17 cellular contexts compared by ENCODE assay signal in genomic region chr2:241209271-241209670, GRCh38. TPM values are rescaled to one million over a fixed set of nuclear protein-coding genes. Genes with fewer than 3 reads are reported as not detected.
DNase-seq lines count a peak whose midpoint lies in the region; ATAC-seq, FAIRE-seq and TF ChIP-seq lines count a peak whose summit lies in the region.
"Had no signal": no experiment of that assay in that cellular context is flagged by ENCODE, and none has a peak within 500 bp of the region (broad histone marks: within the 10 kb centered on the region; RNA-seq: fewer than 3 reads in every experiment).

No MANE protein-coding gene starts in this region.

- peak overlapping the region; percentile 43 for H3K23ac ChIP-seq in neuronal stem cell (ENCODE audit: low read depth, low read length, poor library complexity)

- H2BK5ac ChIP-seq in neuronal stem cell (ENCODE audit: low read length), result no peak overlapping the region

- H2AFZ ChIP-seq in neuronal stem cell (ENCODE audit: low read length), result no peak overlapping the region
- H2AFZ ChIP-seq: GM23248 had no signal

- H3K4ac ChIP-seq in neuronal stem cell (ENCODE audit: low read length), result no peak overlapping the region

- H2AK5ac ChIP-seq in neuronal stem cell (ENCODE audit: low read depth, low read length), result peak overlapping the region; percentile 95

- peak overlapping the region; percentile 99 for H2BK15ac ChIP-seq in neuronal stem cell (ENCODE audit: low read length)

- peak; percentile 7 for ATAC-seq in stimulated activated naive CD8-positive, alpha-beta T cell treated with anti-CD3 and anti-CD28 coated beads, Interleukin-15, amount 100 ng/mL, for 72 hours
- ATAC-seq in stimulated activated naive CD8-positive, alpha-beta T cell treated with anti-CD3 and anti-CD28 coated beads, Interleukin-15, Interleukin-2, amounts not matched to agents 100 U/mL and 50 U/mL, for 24 hours, result no peak
- no peak for ATAC-seq in activated T-cell treated with anti-CD3 and anti-CD28 coated beads, Interleukin-2, amount 50 U/mL, for 4 hours
- ATAC-seq: CD8-positive, alpha-beta T cell had no signal

- no peaks in the 10 kb centered on the region for H3K9me3 Mint-ChIP-seq in stimulated activated naive CD8-positive, alpha-beta T cell treated with anti-CD3 and anti-CD28 coated beads, Interleukin-15, amount 100 ng/mL, for 72 hours
- no peaks in the 10 kb centered on the region for H3K9me3 Mint-ChIP-seq in activated T-cell treated with anti-CD3 and anti-CD28 coated beads, Interleukin-2, amount 50 U/mL, for 4 hours
- H3K9me3 Mint-ChIP-seq: CD8-positive, alpha-beta T cell had no signal

- peak overlapping the region; percentile 82 for H4K8ac ChIP-seq in neuronal stem cell (ENCODE audit: low read depth, low read length)

- peak; percentile 44 for DNase-seq in NCI-H82 (lab: John Stamatoyannopoulos, UW)
- DNase-seq in NCI-H82 treated with DMSO at 0.1 percent for 48 hours (lab: John Stamatoyannopoulos, UW; ENCODE audit: unreplicated experiment), result no peak
- DNase-seq in stimulated activated naive CD8-positive, alpha-beta T cell treated with anti-CD3 and anti-CD28 coated beads, Interleukin-15, amount 100 ng/mL, for 72 hours, result no peak
- DNase-seq in stimulated activated naive CD8-positive, alpha-beta T cell treated with anti-CD3 and anti-CD28 coated beads, Interleukin-15, Interleukin-2, amounts not matched to agents 100 U/mL and 50 U/mL, for 24 hours, result no peak
- DNase-seq in neuronal stem cell (ENCODE audit: low spot score), result no peak
- no peak for DNase-seq in GM12891 (ENCODE audit: insufficient read length, low spot score)
- no peak for DNase-seq in activated T-cell treated with anti-CD3 and anti-CD28 coated beads, Interleukin-2, amount 50 U/mL, for 4 hours
- DNase-seq: CD8-positive, alpha-beta T cell; COR-L47; DMS 273 treated with DMSO at 0.1 percent for 48 hours; DMS79; GDM1; GM23248 had no signal

- no peak overlapping the region for H3K9ac ChIP-seq in neuronal stem cell (ENCODE audit: low read depth, low read length, poor library complexity)
- H3K9ac ChIP-seq: BLaER1 treated with 17β-estradiol and CSF1 and Interleukin-3, amounts not matched to agents 10 nM and 100 nM; GM23248 had no signal

- H4K91ac ChIP-seq in neuronal stem cell (ENCODE audit: low read depth, low read length, poor library complexity), result no peak overlapping the region

- H3K27me3 Mint-ChIP-seq in stimulated activated naive CD8-positive, alpha-beta T cell treated with anti-CD3 and anti-CD28 coated beads, Interleukin-15, amount 100 ng/mL, for 72 hours, result no peaks in the 10 kb centered on the region
- no peaks in the 10 kb centered on the region for H3K27me3 Mint-ChIP-seq in activated T-cell treated with anti-CD3 and anti-CD28 coated beads, Interleukin-2, amount 50 U/mL, for 4 hours (ENCODE audit: low read depth)
- H3K27me3 Mint-ChIP-seq: B cell had no signal

- no peak overlapping the region for H3K27ac ChIP-seq in neuronal stem cell (replicated peaks; ENCODE audit: low read length)
- H3K27ac ChIP-seq: BLaER1 treated with 17β-estradiol and CSF1 and Interleukin-3, amounts not matched to agents 10 nM and 100 nM; GM23248 had no signal

- no peak overlapping the region for H2BK120ac ChIP-seq in neuronal stem cell (ENCODE audit: low read depth, low read length)

- no peak overlapping the region for H2BK12ac ChIP-seq in neuronal stem cell (ENCODE audit: low read length)

- H3K4me1 Mint-ChIP-seq in stimulated activated naive CD8-positive, alpha-beta T cell treated with anti-CD3 and anti-CD28 coated beads, Interleukin-15, amount 100 ng/mL, for 72 hours, result no peaks in the 10 kb centered on the region
- no peaks in the 10 kb centered on the region for H3K4me1 Mint-ChIP-seq in activated T-cell treated with anti-CD3 and anti-CD28 coated beads, Interleukin-2, amount 50 U/mL, for 4 hours (ENCODE audit: low read depth)
- H3K4me1 Mint-ChIP-seq: B cell had no signal

- peak overlapping the region; percentile 21 for H3K14ac ChIP-seq in neuronal stem cell (ENCODE audit: low read length)

- no CpG with 5 or more reads among the region's 33 CpGs for WGBS in neuronal stem cell (ENCODE audit: extremely low coverage in 2 of 2, insufficient read length in 2 of 2, insufficient replicate concordance in 1 of 2), 2 donors

- H3K27ac Mint-ChIP-seq in stimulated activated naive CD8-positive, alpha-beta T cell treated with anti-CD3 and anti-CD28 coated beads, Interleukin-15, amount 100 ng/mL, for 72 hours, result no peak overlapping the region
- H3K27ac Mint-ChIP-seq: B cell; CD8-positive, alpha-beta T cell had no signal

- no peak overlapping the region for H3K4me3 Mint-ChIP-seq in stimulated activated naive CD8-positive, alpha-beta T cell treated with anti-CD3 and anti-CD28 coated beads, Interleukin-15, amount 100 ng/mL, for 72 hours
- no peak overlapping the region for H3K4me3 Mint-ChIP-seq in activated T-cell treated with anti-CD3 and anti-CD28 coated beads, Interleukin-2, amount 50 U/mL, for 4 hours
- H3K4me3 Mint-ChIP-seq: B cell; CD8-positive, alpha-beta T cell had no signal

- H3K18ac ChIP-seq in neuronal stem cell (ENCODE audit: low read length), result peak overlapping the region; percentile 83

- H3K4me2 ChIP-seq in neuronal stem cell (ENCODE audit: insufficient read depth, low read length, poor library complexity, severe bottlenecking), result no peak overlapping the region
- H3K4me2 ChIP-seq: BLaER1 treated with 17β-estradiol and CSF1 and Interleukin-3, amounts not matched to agents 10 nM and 100 nM had no signal

- H3K9me3 ChIP-seq in neuronal stem cell (replicated peaks in 1 of 2; ENCODE audit: control insufficient read depth in 2 of 2, insufficient read depth in 1 of 2, low read depth in 1 of 2, low read length in 2 of 2), result no peaks in the 10 kb centered on the region
- H3K9me3 ChIP-seq: BLaER1 treated with 17β-estradiol and CSF1 and Interleukin-3, amounts not matched to agents 10 nM and 100 nM; HAP-1 had no signal

- no peak overlapping the region for H3K4me3 ChIP-seq in neuronal stem cell (ENCODE audit: low read length in 2 of 2)
- H3K4me3 ChIP-seq: BLaER1 treated with 17β-estradiol and CSF1 and Interleukin-3, amounts not matched to agents 10 nM and 100 nM; GM23248; HAP-1 had no signal

- H3K4me1 ChIP-seq in neuronal stem cell (ENCODE audit: control insufficient read depth in 2 of 2, insufficient read depth in 1 of 2, low read depth in 1 of 2, low read length in 2 of 2), result peaks cover 0 to 7% of the 10 kb centered on the region in 2 donors

- H3K27me3 ChIP-seq in neuronal stem cell (ENCODE audit: control insufficient read depth in 3 of 3, insufficient read depth in 3 of 3, low read depth in 1 of 3, low read length in 3 of 3), result peaks cover 0 to 19% (median 0%) of the 10 kb centered on the region in 3 experiments
- H3K27me3 ChIP-seq: BLaER1 treated with 17β-estradiol and CSF1 and Interleukin-3, amounts not matched to agents 10 nM and 100 nM had no signal

- no peaks in the 10 kb centered on the region for H3K36me3 ChIP-seq in neuronal stem cell (replicated peaks in 1 of 2; ENCODE audit: control insufficient read depth in 2 of 2, insufficient read depth in 2 of 2, low read length in 2 of 2)
- H3K36me3 ChIP-seq: BLaER1 treated with 17β-estradiol and CSF1 and Interleukin-3, amounts not matched to agents 10 nM and 100 nM; HAP-1 had no signal

- H3K79me1 ChIP-seq in neuronal stem cell (ENCODE audit: low read depth, low read length), result peaks cover 2% of the 10 kb centered on the region

- no peak for TF ChIP-seq POLR2A in GM12891 (IDR thresholded peaks at IDR 0.05; ENCODE audit: low read depth, low read length)

- FAIRE-seq in GM12891 (lab: Jason Lieb, UNC), result no peak
- FAIRE-seq: GM19239 had no signal

- no peaks in the 10 kb centered on the region for H3K36me3 Mint-ChIP-seq in activated T-cell treated with anti-CD3 and anti-CD28 coated beads, Interleukin-2, amount 50 U/mL, for 4 hours (ENCODE audit: insufficient read depth)
- H3K36me3 Mint-ChIP-seq: CD8-positive, alpha-beta T cell had no signal

TF ChIP-seq in GM12891, 5 proteins besides CTCF, POLR2A, EP300 and RAD21:
- no peak for TF ChIP-seq SPI1 (IDR thresholded peaks at IDR 0.05; ENCODE audit: low read depth, low read length)
- TF ChIP-seq POU2F2 (IDR thresholded peaks at IDR 0.05; ENCODE audit: low read depth, low read length), result no peak
- TF ChIP-seq POLR2AphosphoS5 (IDR thresholded peaks at IDR 0.05; ENCODE audit: low read depth, low read length), result no peak
- TF ChIP-seq TAF1 (IDR thresholded peaks at IDR 0.05; ENCODE audit: low read depth, low read length), result no peak
- TF ChIP-seq PAX5 (IDR thresholded peaks at IDR 0.05; ENCODE audit: insufficient read depth, low read length, severe bottlenecking), result no peak

RNA-seq across cellular contexts. Expression of gene ANO7, which starts 20.8 kb away (rescaled TPM):
- polyA plus RNA-seq in neuronal stem cell (2013, experiment 1 of 2), result 1.3 TPM
- polyA plus RNA-seq in neuronal stem cell (2013, experiment 2 of 2), result 1.4 TPM
- 1.4 TPM for polyA plus RNA-seq in GM12891 (2012; ENCODE audit: low read depth, missing spikeins)
- under 1 TPM; 0.60 to 0.76 (median 0.63) TPM for total RNA-seq in activated T-cell treated with anti-CD3 and anti-CD28 coated beads, Interleukin-2, amount 50 U/mL, for 4 hours

RNA-seq across cellular contexts. Expression of gene PPP1R7, which starts 59.0 kb away (rescaled TPM):
- polyA plus RNA-seq in neuronal stem cell (2013, experiment 1 of 2), result 36.4 TPM
- polyA plus RNA-seq in neuronal stem cell (2013, experiment 2 of 2), result 38.0 TPM
- 119 TPM for polyA plus RNA-seq in GM12891 (2012; ENCODE audit: low read depth, missing spikeins)
- 10 to 100 TPM; 66.3 to 74.1 (median 73.7) TPM for total RNA-seq in activated T-cell treated with anti-CD3 and anti-CD28 coated beads, Interleukin-2, amount 50 U/mL, for 4 hours

RNA-seq across cellular contexts. Expression of gene PASK, which starts 60.0 kb away (rescaled TPM):
- 11.4 TPM for polyA plus RNA-seq in neuronal stem cell (2013, experiment 1 of 2)
- 10.5 TPM for polyA plus RNA-seq in neuronal stem cell (2013, experiment 2 of 2)
- 31.3 TPM for polyA plus RNA-seq in GM12891 (2012; ENCODE audit: low read depth, missing spikeins)
- 10 to 100 TPM; 35.6 to 62.7 (median 49.8) TPM for total RNA-seq in activated T-cell treated with anti-CD3 and anti-CD28 coated beads, Interleukin-2, amount 50 U/mL, for 4 hours
